17 cellular contexts compared by ENCODE assay signal in the genomic region with DNA sequence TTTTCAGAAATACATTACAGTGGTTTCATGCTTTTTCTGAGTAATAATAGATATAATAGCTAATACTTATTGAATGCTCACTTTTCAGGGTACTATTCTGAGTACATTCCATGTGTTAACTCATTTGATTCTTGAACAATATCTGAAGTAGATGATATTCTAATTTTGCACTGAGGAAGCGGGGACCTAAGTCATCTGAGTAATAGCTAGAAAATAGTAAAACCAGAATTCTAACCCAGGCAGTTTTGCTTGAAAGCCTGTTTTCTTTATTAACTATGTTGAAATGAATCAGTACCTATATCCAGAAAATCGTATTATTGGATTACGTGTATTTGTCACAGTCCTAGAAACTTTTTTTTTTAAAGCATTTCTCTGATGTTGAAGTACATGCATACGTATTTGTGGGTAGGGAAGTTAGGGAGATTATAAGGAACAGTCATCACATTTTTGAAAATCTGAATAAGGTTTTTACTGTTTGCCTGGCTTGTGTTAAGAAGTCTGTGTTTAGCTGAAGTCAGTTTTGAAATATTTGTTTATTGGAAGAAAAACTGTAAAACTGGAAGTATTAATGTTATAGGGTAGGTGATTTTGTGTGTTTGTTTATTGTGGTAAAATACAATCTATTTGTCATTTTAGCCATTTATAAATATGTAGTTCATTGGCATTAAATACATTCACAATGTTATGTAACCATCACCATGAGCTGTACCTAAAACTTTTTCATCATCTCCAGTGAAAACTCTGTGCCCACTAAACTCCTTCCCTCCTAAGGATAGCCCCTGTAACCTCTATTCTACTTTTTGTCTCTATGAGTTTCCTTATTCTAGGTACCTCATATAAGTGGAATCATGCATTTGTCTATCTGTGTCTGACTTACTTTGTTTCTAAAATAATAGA. TPM values are rescaled to one million over a fixed set of nuclear protein-coding genes. Genes with fewer than 3 reads are reported as not detected.
DNase-seq lines count a peak whose midpoint lies in the region; ATAC-seq and TF ChIP-seq lines count a peak whose summit lies in the region.
"Had no signal": no experiment of that assay in that cellular context is flagged by ENCODE, and none has a peak within 500 bp of the region (broad histone marks: within the 10 kb centered on the region; RNA-seq: fewer than 3 reads in every experiment).

No MANE protein-coding gene starts in this region.

- H3K4me3 Mint-ChIP-seq in endothelial cell (ENCODE audit: unreplicated experiment): no peak overlapping the region
- H3K4me3 Mint-ChIP-seq: CD4-positive, alpha-beta memory T cell; endodermal cell had no signal

- TF ChIP-seq POLR2A in Peyer's patch (IDR thresholded peaks at IDR 0.05): no peak

- no peaks in the 10 kb centered on the region for H3K4me1 Mint-ChIP-seq in endothelial cell (ENCODE audit: unreplicated experiment)
- H3K4me1 Mint-ChIP-seq: endodermal cell had no signal

- no peaks in the 10 kb centered on the region for H3K9me3 Mint-ChIP-seq in endothelial cell (ENCODE audit: unreplicated experiment)
- H3K9me3 Mint-ChIP-seq: endodermal cell had no signal

- no peak for DNase-seq in endothelial cell (ENCODE audit: low spot score)
- no peak for DNase-seq in dedifferentiated amniotic fluid mesenchymal stem cell (ENCODE audit: extremely low spot score)
- no peak for DNase-seq in Peyer's patch
- DNase-seq in medulla oblongata (ENCODE audit: extremely low spot score): no peak
- DNase-seq: activated CD4-positive, CD25-positive, alpha-beta regulatory T cell treated with anti-CD3 and anti-CD28 coated beads, Interleukin-2, amount 50 U/mL, for 72 hours; activated effector memory CD4-positive, alpha-beta T cell treated with anti-CD3 and anti-CD28 coated beads, Interleukin-2, amount 50 U/mL, for 16 hours; CD4-positive, alpha-beta memory T cell; endodermal cell; head of caudate nucleus; left ventricle myocardium inferior; NCI-H2081; testis had no signal

- no peaks in the 10 kb centered on the region for H3K4me1 ChIP-seq in Peyer's patch
- H3K4me1 ChIP-seq: HAP-1, left ventricle myocardium inferior, testis had no signal

- H3K9me3 ChIP-seq in Peyer's patch: no peaks in the 10 kb centered on the region
- H3K9me3 ChIP-seq: HAP-1, left ventricle myocardium inferior, testis had no signal

- H3K27ac Mint-ChIP-seq in endothelial cell (ENCODE audit: unreplicated experiment): peak overlapping the region; percentile 30
- H3K27ac Mint-ChIP-seq: endodermal cell had no signal

- peak; percentile 85 for ATAC-seq in GM18519 (IDR thresholded peaks at IDR 0.05; ENCODE audit: low FRiP score, unreplicated experiment)
- ATAC-seq in GM19455 (IDR thresholded peaks at IDR 0.05; ENCODE audit: unreplicated experiment): peak; percentile 62
- peak; percentile 59 for ATAC-seq in HG03060 (IDR thresholded peaks at IDR 0.05; ENCODE audit: low read depth, unreplicated experiment)

- no peak overlapping the region for H3K4me3 ChIP-seq in Peyer's patch
- H3K4me3 ChIP-seq: HAP-1, left ventricle myocardium inferior, testis had no signal

- H3K36me3 Mint-ChIP-seq in endothelial cell (ENCODE audit: low read depth, unreplicated experiment): peaks cover 5% of the 10 kb centered on the region

- H3K27ac ChIP-seq in Peyer's patch: no peak overlapping the region
- H3K27ac ChIP-seq: HL-60, left ventricle myocardium inferior, testis had no signal

- H3K36me3 ChIP-seq in Peyer's patch: peaks cover 0 to 47% (median 0%) of the 10 kb centered on the region in 3 donors

- no peak for TF ChIP-seq CTCF in endothelial cell (IDR thresholded peaks at IDR 0.05; ENCODE audit: unreplicated experiment)
- TF ChIP-seq CTCF in Peyer's patch (IDR thresholded peaks at IDR 0.05): no peak

- H3K27me3 ChIP-seq in Peyer's patch: no peaks in the 10 kb centered on the region
- H3K27me3 ChIP-seq: testis had no signal

- no peaks in the 10 kb centered on the region for H3K27me3 Mint-ChIP-seq in endothelial cell (ENCODE audit: unreplicated experiment)
- H3K27me3 Mint-ChIP-seq: CD4-positive, alpha-beta memory T cell had no signal

RNA-seq across cellular contexts. Expression of gene FIP1L1, which starts 55.3 kb away (rescaled TPM):
- total RNA-seq in endothelial cell (ENCODE audit: unreplicated experiment): 55.6 TPM
- total RNA-seq in Peyer's patch: 10 to 100 TPM; 31.5 to 62.7 (median 45.3) TPM
